1 cellular context compared by ENCODE assay signal in genomic region chr12:42541308-42541707, GRCh38. TPM values are rescaled to one million over a fixed set of nuclear protein-coding genes. Genes with fewer than 3 reads are reported as not detected.
"Had no signal": no experiment of that assay in that cellular context is flagged by ENCODE, and none has a peak within 500 bp of the region (broad histone marks: within the 10 kb centered on the region; RNA-seq: fewer than 3 reads in every experiment).

No MANE protein-coding gene starts in this region.

RNA-seq across cellular contexts. Expression of gene PRICKLE1, which starts 48.2 kb away (rescaled TPM):
- total RNA-seq: natural killer cell treated with Interleukin-12 subunit alpha and Interleukin-12 subunit beta and Interleukin-15 and Interleukin-18, amount 100 ng/mL, for 72 hours had no signal
